Comparison of ENCODE assay signal across 1 cellular context in genomic region chr9:35102769-35103659, GRCh38.
TF ChIP-seq lines count a peak whose summit lies in the region.

Gene STOML2, minus strand, starts transcription at chr9:35103131. Its CDS starts 37 bp downstream, at chr9:35103094.

TF ChIP-seq in HepG2, 621 proteins besides CTCF, POLR2A, EP300 and RAD21 (continued from another document and continues in another):
- no peak for TF ChIP-seq PBX3 (CRISPR knock-in tag; IDR thresholded peaks at IDR 0.05; ENCODE audit: borderline replicate concordance)
- no peak for TF ChIP-seq ZBTB46 (CRISPR knock-in tag; IDR thresholded peaks at IDR 0.05; ENCODE audit: borderline replicate concordance)
- peak; percentile 87 for TF ChIP-seq RFX5 (IDR thresholded peaks at IDR 0.05; ENCODE audit: low read depth, low read length)
- peak; percentile 67; the same call in 1 of the 2 replicates for TF ChIP-seq TSC22D2 (CRISPR knock-in tag; IDR thresholded peaks at IDR 0.05; ENCODE audit: borderline replicate concordance)
- TF ChIP-seq, protein P1, sequence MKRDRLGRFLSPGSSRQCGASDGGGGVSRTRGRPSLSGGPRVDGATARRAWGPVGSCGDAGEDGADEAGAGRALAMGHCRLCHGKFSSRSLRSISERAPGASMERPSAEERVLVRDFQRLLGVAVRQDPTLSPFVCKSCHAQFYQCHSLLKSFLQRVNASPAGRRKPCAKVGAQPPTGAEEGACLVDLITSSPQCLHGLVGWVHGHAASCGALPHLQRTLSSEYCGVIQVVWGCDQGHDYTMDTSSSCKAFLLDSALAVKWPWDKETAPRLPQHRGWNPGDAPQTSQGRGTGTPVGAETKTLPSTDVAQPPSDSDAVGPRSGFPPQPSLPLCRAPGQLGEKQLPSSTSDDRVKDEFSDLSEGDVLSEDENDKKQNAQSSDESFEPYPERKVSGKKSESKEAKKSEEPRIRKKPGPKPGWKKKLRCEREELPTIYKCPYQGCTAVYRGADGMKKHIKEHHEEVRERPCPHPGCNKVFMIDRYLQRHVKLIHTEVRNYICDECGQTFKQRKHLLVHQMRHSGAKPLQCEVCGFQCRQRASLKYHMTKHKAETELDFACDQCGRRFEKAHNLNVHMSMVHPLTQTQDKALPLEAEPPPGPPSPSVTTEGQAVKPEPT (CRISPR knock-in tag; IDR thresholded peaks at IDR 0.05; ENCODE audit: low read depth) = no peak
- no peak for TF ChIP-seq ARID3A (IDR thresholded peaks at IDR 0.05; ENCODE audit: low read depth, low read length)
- TF ChIP-seq KDM5B (CRISPR knock-in tag; IDR thresholded peaks at IDR 0.05; ENCODE audit: borderline replicate concordance) = peak; percentile 59; the same call in 1 of the 2 replicates
- peak; percentile 90 for TF ChIP-seq MYC (CRISPR knock-in tag; IDR thresholded peaks at IDR 0.05; ENCODE audit: borderline replicate concordance)
- TF ChIP-seq PHB2 (IDR thresholded peaks at IDR 0.05; ENCODE audit: partially characterized antibody) = no peak
- peak; percentile 65; the same call in 1 of the 2 replicates for TF ChIP-seq REL (CRISPR knock-in tag; conservative IDR thresholded peaks at IDR 0.05)
- no peak for TF ChIP-seq KDM1A (CRISPR knock-in tag; IDR thresholded peaks at IDR 0.05)
- TF ChIP-seq MTF2 (CRISPR knock-in tag; IDR thresholded peaks at IDR 0.05; ENCODE audit: borderline replicate concordance) = no peak
- TF ChIP-seq PCBP1 (IDR thresholded peaks at IDR 0.05; ENCODE audit: borderline replicate concordance, low read depth, low read length) = no peak
- TF ChIP-seq E2F1 (CRISPR knock-in tag; IDR thresholded peaks at IDR 0.05) = peak; percentile 69; the same call in 1 of the 2 replicates
- TF ChIP-seq, protein P2, sequence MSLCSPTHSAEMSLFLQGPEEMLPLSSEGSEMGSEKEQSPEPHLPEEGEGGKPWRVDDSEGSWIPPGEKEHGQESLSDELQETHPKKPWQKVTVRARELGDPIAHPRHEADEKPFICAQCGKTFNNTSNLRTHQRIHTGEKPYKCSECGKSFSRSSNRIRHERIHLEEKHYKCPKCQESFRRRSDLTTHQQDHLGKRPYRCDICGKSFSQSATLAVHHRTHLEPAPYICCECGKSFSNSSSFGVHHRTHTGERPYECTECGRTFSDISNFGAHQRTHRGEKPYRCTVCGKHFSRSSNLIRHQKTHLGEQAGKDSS (CRISPR knock-in tag; IDR thresholded peaks at IDR 0.05; ENCODE audit: borderline replicate concordance, low read depth) = no peak; the same call in 1 of the 2 replicates
- peak; percentile 88 for TF ChIP-seq ZNF331 (CRISPR knock-in tag; IDR thresholded peaks at IDR 0.05)
- TF ChIP-seq TAF1 (CRISPR knock-in tag; IDR thresholded peaks at IDR 0.05) = peak; percentile 89
- TF ChIP-seq, protein P3, sequence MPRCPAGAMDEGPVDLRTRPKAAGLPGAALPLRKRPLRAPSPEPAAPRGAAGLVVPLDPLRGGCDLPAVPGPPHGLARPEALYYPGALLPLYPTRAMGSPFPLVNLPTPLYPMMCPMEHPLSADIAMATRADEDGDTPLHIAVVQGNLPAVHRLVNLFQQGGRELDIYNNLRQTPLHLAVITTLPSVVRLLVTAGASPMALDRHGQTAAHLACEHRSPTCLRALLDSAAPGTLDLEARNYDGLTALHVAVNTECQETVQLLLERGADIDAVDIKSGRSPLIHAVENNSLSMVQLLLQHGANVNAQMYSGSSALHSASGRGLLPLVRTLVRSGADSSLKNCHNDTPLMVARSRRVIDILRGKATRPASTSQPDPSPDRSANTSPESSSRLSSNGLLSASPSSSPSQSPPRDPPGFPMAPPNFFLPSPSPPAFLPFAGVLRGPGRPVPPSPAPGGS (CRISPR knock-in tag; IDR thresholded peaks at IDR 0.05) = no peak
- peak; percentile 81; the same call in 1 of the 2 replicates for TF ChIP-seq ZNF264 (CRISPR knock-in tag; IDR thresholded peaks at IDR 0.05)
- TF ChIP-seq, protein P4, sequence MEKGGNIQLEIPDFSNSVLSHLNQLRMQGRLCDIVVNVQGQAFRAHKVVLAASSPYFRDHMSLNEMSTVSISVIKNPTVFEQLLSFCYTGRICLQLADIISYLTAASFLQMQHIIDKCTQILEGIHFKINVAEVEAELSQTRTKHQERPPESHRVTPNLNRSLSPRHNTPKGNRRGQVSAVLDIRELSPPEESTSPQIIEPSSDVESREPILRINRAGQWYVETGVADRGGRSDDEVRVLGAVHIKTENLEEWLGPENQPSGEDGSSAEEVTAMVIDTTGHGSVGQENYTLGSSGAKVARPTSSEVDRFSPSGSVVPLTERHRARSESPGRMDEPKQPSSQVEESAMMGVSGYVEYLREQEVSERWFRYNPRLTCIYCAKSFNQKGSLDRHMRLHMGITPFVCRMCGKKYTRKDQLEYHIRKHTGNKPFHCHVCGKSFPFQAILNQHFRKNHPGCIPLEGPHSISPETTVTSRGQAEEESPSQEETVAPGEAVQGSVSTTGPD (CRISPR knock-in tag; IDR thresholded peaks at IDR 0.05) = no peak
- TF ChIP-seq ARNTL (CRISPR knock-in tag; IDR thresholded peaks at IDR 0.05) = no peak
- TF ChIP-seq, protein P5, sequence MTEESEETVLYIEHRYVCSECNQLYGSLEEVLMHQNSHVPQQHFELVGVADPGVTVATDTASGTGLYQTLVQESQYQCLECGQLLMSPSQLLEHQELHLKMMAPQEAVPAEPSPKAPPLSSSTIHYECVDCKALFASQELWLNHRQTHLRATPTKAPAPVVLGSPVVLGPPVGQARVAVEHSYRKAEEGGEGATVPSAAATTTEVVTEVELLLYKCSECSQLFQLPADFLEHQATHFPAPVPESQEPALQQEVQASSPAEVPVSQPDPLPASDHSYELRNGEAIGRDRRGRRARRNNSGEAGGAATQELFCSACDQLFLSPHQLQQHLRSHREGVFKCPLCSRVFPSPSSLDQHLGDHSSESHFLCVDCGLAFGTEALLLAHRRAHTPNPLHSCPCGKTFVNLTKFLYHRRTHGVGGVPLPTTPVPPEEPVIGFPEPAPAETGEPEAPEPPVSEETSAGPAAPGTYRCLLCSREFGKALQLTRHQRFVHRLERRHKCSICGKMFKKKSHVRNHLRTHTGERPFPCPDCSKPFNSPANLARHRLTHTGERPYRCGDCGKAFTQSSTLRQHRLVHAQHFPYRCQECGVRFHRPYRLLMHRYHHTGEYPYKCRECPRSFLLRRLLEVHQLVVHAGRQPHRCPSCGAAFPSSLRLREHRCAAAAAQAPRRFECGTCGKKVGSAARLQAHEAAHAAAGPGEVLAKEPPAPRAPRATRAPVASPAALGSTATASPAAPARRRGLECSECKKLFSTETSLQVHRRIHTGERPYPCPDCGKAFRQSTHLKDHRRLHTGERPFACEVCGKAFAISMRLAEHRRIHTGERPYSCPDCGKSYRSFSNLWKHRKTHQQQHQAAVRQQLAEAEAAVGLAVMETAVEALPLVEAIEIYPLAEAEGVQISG (CRISPR knock-in tag; IDR thresholded peaks at IDR 0.05) = peak; percentile 99
- TF ChIP-seq TEAD3 (CRISPR knock-in tag; optimal IDR thresholded peaks at IDR 0.05; ENCODE audit: borderline replicate concordance) = peak; percentile 72
- TF ChIP-seq ZNF709 (CRISPR knock-in tag; IDR thresholded peaks at IDR 0.05) = no peak
- TF ChIP-seq, protein P6, sequence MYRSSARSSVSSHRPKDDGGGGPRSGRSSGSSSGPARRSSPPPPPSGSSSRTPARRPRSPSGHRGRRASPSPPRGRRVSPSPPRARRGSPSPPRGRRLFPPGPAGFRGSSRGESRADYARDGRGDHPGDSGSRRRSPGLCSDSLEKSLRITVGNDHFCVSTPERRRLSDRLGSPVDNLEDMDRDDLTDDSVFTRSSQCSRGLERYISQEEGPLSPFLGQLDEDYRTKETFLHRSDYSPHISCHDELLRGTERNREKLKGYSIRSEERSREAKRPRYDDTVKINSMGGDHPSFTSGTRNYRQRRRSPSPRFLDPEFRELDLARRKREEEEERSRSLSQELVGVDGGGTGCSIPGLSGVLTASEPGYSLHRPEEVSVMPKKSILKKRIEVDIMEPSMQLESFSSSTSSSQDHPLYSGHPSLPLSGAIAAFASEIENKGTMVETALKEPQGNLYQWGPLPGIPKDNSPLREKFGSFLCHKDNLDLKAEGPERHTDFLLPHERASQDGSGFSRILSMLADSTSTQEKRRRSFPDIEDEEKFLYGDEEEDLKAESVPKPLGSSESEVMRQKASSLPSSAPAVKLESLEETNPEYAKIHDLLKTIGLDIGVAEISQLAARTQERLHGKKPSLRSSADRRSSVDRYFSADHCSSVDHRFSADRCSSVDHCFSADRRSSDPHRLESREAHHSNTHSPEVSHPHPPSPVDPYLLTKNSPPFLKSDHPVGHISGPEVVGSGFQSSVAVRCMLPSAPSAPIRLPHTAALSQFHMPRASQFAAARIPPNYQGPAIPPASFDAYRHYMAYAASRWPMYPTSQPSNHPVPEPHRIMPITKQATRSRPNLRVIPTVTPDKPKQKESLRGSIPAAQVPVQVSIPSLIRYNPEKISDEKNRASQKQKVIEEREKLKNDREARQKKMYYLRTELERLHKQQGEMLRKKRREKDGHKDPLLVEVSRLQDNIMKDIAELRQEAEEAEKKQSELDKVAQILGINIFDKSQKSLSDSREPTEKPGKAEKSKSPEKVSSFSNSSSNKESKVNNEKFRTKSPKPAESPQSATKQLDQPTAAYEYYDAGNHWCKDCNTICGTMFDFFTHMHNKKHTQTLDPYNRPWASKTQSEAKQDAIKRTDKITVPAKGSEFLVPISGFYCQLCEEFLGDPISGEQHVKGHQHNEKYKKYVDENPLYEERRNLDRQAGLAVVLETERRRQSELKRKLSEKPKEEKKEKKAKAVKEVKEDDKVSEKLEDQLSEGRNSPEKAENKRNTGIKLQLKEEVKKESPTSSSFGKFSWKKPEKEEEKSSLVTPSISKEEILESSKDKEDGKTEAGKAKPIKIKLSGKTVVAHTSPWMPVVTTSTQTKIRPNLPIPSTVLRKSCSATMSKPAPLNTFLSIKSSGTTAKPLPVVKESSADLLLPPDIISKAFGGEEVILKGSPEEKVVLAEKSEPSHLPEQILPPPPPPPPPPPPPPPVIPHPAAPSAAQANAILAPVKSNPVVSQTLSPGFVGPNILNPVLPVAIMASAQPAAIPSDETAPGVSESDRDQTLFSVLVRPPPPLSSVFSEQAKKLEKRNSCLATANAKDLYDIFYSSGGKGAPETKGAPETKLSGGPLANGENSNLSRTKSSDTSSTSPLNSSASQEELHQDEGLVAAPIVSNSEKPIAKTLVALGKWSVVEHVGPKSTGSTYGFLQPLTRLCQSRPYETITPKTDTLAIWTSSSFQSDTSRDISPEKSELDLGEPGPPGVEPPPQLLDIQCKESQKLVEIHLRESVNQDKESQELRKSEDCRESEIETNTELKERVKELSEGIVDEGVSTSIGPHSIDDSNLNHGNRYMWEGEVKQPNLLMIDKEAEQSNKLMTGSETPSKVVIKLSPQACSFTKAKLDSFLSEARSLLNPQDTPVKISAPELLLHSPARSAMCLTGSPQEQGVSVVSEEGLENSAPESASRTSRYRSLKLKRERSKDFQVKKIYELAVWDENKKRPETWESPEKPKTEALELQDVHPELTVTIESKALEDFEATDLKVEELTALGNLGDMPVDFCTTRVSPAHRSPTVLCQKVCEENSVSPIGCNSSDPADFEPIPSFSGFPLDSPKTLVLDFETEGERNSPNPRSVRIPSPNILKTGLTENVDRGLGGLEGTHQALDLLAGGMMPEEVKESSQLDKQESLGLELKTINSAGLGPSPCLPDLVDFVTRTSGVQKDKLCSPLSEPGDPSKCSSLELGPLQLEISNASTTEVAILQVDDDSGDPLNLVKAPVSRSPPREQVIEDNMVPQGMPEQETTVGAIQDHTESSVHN (CRISPR knock-in tag; IDR thresholded peaks at IDR 0.05) = no peak
- no peak for TF ChIP-seq TEF (CRISPR knock-in tag; IDR thresholded peaks at IDR 0.05)
- no peak for TF ChIP-seq ZNF530 (CRISPR knock-in tag; IDR thresholded peaks at IDR 0.05; ENCODE audit: low read depth)
- TF ChIP-seq TBP (CRISPR knock-in tag; IDR thresholded peaks at IDR 0.05) = 0 out of 2 replicates have a peak, but pooled peaks have one; percentile 30
- no peak for TF ChIP-seq HMG20A (CRISPR knock-in tag; IDR thresholded peaks at IDR 0.05; ENCODE audit: borderline replicate concordance)
